2 cellular contexts compared by ENCODE assay signal in the genomic region with DNA sequence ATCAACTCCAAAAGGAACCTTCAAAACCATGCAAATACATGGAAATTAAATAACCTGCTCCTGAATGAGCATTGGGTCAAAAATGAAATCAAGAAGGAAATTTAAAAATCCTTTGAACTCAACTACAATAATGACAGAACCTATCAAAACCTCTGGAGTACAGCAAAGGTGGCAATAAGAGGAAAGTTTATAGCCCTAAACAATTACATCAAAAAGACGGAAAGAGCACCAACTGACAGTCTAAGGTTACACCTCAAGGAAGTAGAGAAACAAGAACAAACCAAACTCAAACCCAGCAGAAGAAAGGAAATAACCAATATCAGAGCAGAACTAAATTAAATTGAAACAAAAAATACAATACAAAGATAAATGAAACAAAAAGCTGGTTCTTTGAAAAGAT. TPM values are rescaled to one million over a fixed set of nuclear protein-coding genes. Genes with fewer than 3 reads are reported as not detected.
"Had no signal": no experiment of that assay in that cellular context is flagged by ENCODE, and none has a peak within 500 bp of the region (broad histone marks: within the 10 kb centered on the region; RNA-seq: fewer than 3 reads in every experiment).

No MANE protein-coding gene starts in this region.

RNA-seq across cellular contexts. Expression of a gene that starts 39.0 kb away (rescaled TPM):
- total RNA-seq: IMR-90 had no signal
- polyA plus RNA-seq: IgD-negative memory B cell, IMR-90 had no signal
